11 cellular contexts compared by ENCODE assay signal in the genomic region with DNA sequence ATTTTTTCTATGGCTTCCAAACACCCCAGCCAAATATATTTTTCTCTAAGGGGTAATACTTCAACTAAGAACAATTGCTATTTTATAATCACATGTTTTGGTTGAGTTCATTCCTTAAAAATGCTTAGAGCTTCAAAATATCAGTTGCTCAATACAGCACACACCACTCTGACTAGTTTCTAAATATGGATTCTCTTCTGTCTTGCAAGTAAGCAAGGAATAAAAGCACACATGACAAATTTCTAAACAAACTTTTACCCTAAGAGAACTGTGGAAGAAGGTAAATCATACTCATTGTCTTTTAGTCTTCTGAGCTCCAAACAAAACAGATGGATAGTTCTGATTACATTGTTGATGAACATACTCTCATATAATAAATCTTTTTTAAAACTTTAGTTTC. TPM values are rescaled to one million over a fixed set of nuclear protein-coding genes. Genes with fewer than 3 reads are reported as not detected.
DNase-seq lines count a peak whose midpoint lies in the region; ATAC-seq and TF ChIP-seq lines count a peak whose summit lies in the region.
"Had no signal": no experiment of that assay in that cellular context is flagged by ENCODE, and none has a peak within 500 bp of the region (broad histone marks: within the 10 kb centered on the region; RNA-seq: fewer than 3 reads in every experiment).

No MANE protein-coding gene starts in this region.

- no peak overlapping the region for H3K4me2 ChIP-seq in IMR-90 (ENCODE audit: low read depth, low read length)

- H3K14ac ChIP-seq in IMR-90 (replicated peaks; ENCODE audit: low read depth, low read length): no peak overlapping the region

- H2BK20ac ChIP-seq in IMR-90 (ENCODE audit: low read depth, low read length): no peak overlapping the region

- peaks cover 15% of the 10 kb centered on the region for H3K36me3 ChIP-seq in IMR-90 (ENCODE audit: control insufficient read depth, insufficient read depth, low read length)
- H3K36me3 ChIP-seq in left ventricle myocardium inferior: peaks cover 4% of the 10 kb centered on the region
- H3K36me3 ChIP-seq in tibial nerve: peaks cover 0 to 13% (median 0%) of the 10 kb centered on the region in 3 donors

- H3K4me3 ChIP-seq in IMR-90 (ENCODE audit: insufficient read depth, low read depth, low read length): no peak overlapping the region
- H3K4me3 ChIP-seq in coronary artery: no peak overlapping the region
- no peak overlapping the region for H3K4me3 ChIP-seq in left ventricle myocardium inferior
- no peak overlapping the region for H3K4me3 ChIP-seq in tibial nerve

- DNase-seq in IMR-90 (peak; percentile 76), coronary artery (ENCODE audit: low spot score) (no peak), left ventricle myocardium inferior (no peak), tibial nerve (ENCODE audit: low spot score in 2 of 2) (no peak)
- DNase-seq: activated CD8-positive, alpha-beta memory T cell treated with anti-CD3 and anti-CD28 coated beads, Interleukin-2, amount 50 U/mL, for 4 hours; Kasumi-1; mesendoderm had no signal

- TF ChIP-seq POLR2A in IMR-90 (IDR thresholded peaks at IDR 0.05; ENCODE audit: low read depth, low read length) (no peak), tibial nerve (IDR thresholded peaks at IDR 0.05) (no peak)

- H4K91ac ChIP-seq in IMR-90 (ENCODE audit: insufficient read depth, low read depth, low read length): no peak overlapping the region

- dilution Hi-C loops in IMR-90 (cut with HindIII; ENCODE audit: low sequenced_read_pairs, unreplicated experiment): no loop called here

- H4K20me1 ChIP-seq in IMR-90 (ENCODE audit: insufficient read depth, low read length): no peaks in the 10 kb centered on the region

- no peak overlapping the region for H2AFZ ChIP-seq in IMR-90 (replicated peaks; ENCODE audit: low read length, poor library complexity)

- H3K4me1 ChIP-seq in IMR-90 (ENCODE audit: control insufficient read depth, insufficient read depth, low read length) (0 out of 2 replicates have a peak, but pooled peaks cover 2% of the 10 kb centered on the region), left ventricle myocardium inferior (peaks cover 66% of the 10 kb centered on the region), tibial nerve (peaks cover 0 to 66% (median 20%) of the 10 kb centered on the region in 4 donors)

- peaks cover 7% of the 10 kb centered on the region for H3K9me1 ChIP-seq in IMR-90 (ENCODE audit: insufficient read depth, low read length)

- H3K27me3 ChIP-seq in IMR-90 (ENCODE audit: control insufficient read depth, insufficient read depth, low read length): no peaks in the 10 kb centered on the region
- H3K27me3 ChIP-seq in left ventricle myocardium inferior (ENCODE audit: low read depth): no peaks in the 10 kb centered on the region
- no peaks in the 10 kb centered on the region for H3K27me3 ChIP-seq in tibial nerve

- TF ChIP-seq RAD21 in IMR-90 (IDR thresholded peaks at IDR 0.05; ENCODE audit: low read length): no peak

- H2AK5ac ChIP-seq in IMR-90 (ENCODE audit: low read depth, low read length): no peak overlapping the region

- peaks cover 35 to 36% of the 10 kb centered on the region in 2 experiments for H3K79me1 ChIP-seq in IMR-90 (ENCODE audit: low read depth in 1 of 2, low read length in 2 of 2)

- peak; percentile 65 to 77 for TF ChIP-seq EP300 in tibial nerve (IDR thresholded peaks at IDR 0.05)

- H2BK120ac ChIP-seq in IMR-90 (ENCODE audit: low read depth, low read length): no peak overlapping the region

- H3K23ac ChIP-seq in IMR-90 (ENCODE audit: low read depth, low read length): no peak overlapping the region

- H4K5ac ChIP-seq in IMR-90 (ENCODE audit: low read depth, low read length): no peak overlapping the region

- intact Hi-C loops in IMR-90 (cut with micrococcal nuclease) (no loop called here), left ventricle myocardium inferior (cut with micrococcal nuclease) (no loop called here)

- ATAC-seq in IMR-90 (ENCODE audit: low read depth): peak; percentile 60
- no peak for ATAC-seq in HG02623 (IDR thresholded peaks at IDR 0.05; ENCODE audit: unreplicated experiment)
- ATAC-seq in HG02938 (IDR thresholded peaks at IDR 0.05; ENCODE audit: unreplicated experiment): no peak
- no peak for ATAC-seq in GM18520 (IDR thresholded peaks at IDR 0.05; ENCODE audit: unreplicated experiment)

- no peak for TF ChIP-seq CTCF in IMR-90 (conservative IDR thresholded peaks at IDR 0.05; ENCODE audit: low read depth, low read length)
- no peak for TF ChIP-seq CTCF in coronary artery (IDR thresholded peaks at IDR 0.05)
- no peak for TF ChIP-seq CTCF in left ventricle myocardium inferior (IDR thresholded peaks at IDR 0.05; ENCODE audit: borderline replicate concordance)
- TF ChIP-seq CTCF in tibial nerve (IDR thresholded peaks at IDR 0.05): no peak

- H2BK15ac ChIP-seq in IMR-90 (ENCODE audit: low read depth, low read length): no peak overlapping the region

- no peak overlapping the region for H2BK5ac ChIP-seq in IMR-90 (ENCODE audit: low read depth, low read length, poor library complexity, severe bottlenecking)

- no peak overlapping the region for H4K8ac ChIP-seq in IMR-90 (ENCODE audit: low read depth in 2 of 2, low read length in 2 of 2)

- no peak overlapping the region for H2AK9ac ChIP-seq in IMR-90 (replicated peaks; ENCODE audit: low read depth, low read length, poor library complexity)

- BruUV-seq in IMR-90 (replicated peaks; lab: Mats Ljungman, UMichigan): no TSS peak

- no peak overlapping the region for H3K56ac ChIP-seq in IMR-90 (ENCODE audit: extremely low read depth, insufficient read depth, low read length)

- H3K9ac ChIP-seq in IMR-90 (ENCODE audit: low read depth, low read length): no peak overlapping the region

- H3K9me3 ChIP-seq in IMR-90 (ENCODE audit: control insufficient read depth, insufficient read depth, low read length) (no peaks in the 10 kb centered on the region), left ventricle myocardium inferior (replicated peaks) (no peaks in the 10 kb centered on the region), tibial nerve (no peaks in the 10 kb centered on the region)

- POLR2A ChIA-PET in IMR-90 (lab: Charles Lee; ENCODE audit: unreplicated experiment): no interaction called here

- CTCF ChIA-PET in IMR-90 (lab: Yijun Ruan, JAX): no interaction called here

- no peak overlapping the region for H3K18ac ChIP-seq in IMR-90 (ENCODE audit: low read depth, low read length)

- H3K27ac ChIP-seq in IMR-90 (ENCODE audit: insufficient read depth, low read length): no peak overlapping the region
- H3K27ac ChIP-seq in coronary artery: peak overlapping the region; percentile 21 to 40
- peak overlapping the region; percentile 39 for H3K27ac ChIP-seq in left ventricle myocardium inferior (replicated peaks)
- H3K27ac ChIP-seq in tibial nerve: peak overlapping the region; percentile 19 to 88 (median 60)
- H3K27ac ChIP-seq: VCaP had no signal

- in situ Hi-C loops in IMR-90 (cut with MboI; ENCODE audit: low sequenced_read_pairs): no loop called here

- no peak overlapping the region for H3K4ac ChIP-seq in IMR-90 (ENCODE audit: low read depth, low read length)

TF ChIP-seq in IMR-90, 13 proteins besides CTCF, POLR2A, EP300 and RAD21:
- TF ChIP-seq, protein P1, sequence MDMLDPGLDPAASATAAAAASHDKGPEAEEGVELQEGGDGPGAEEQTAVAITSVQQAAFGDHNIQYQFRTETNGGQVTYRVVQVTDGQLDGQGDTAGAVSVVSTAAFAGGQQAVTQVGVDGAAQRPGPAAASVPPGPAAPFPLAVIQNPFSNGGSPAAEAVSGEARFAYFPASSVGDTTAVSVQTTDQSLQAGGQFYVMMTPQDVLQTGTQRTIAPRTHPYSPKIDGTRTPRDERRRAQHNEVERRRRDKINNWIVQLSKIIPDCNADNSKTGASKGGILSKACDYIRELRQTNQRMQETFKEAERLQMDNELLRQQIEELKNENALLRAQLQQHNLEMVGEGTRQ (IDR thresholded peaks at IDR 0.05; ENCODE audit: low read depth, low read length): no peak
- TF ChIP-seq MXI1 (IDR thresholded peaks at IDR 0.05; ENCODE audit: borderline replicate concordance, low read depth, low read length) (no peak), MAFK (IDR thresholded peaks at IDR 0.05; ENCODE audit: low read depth, low read length) (peak; percentile 55), CHD1 (IDR thresholded peaks at IDR 0.05; ENCODE audit: low read depth, low read length) (no peak), MAZ (IDR thresholded peaks at IDR 0.05; ENCODE audit: borderline replicate concordance, low read depth, low read length) (no peak), BHLHE40 (IDR thresholded peaks at IDR 0.05; ENCODE audit: low read depth, low read length) (no peak), CEBPB (IDR thresholded peaks at IDR 0.05; ENCODE audit: low read depth, low read length) (peak; percentile 87), RFX5 (IDR thresholded peaks at IDR 0.05; ENCODE audit: low read depth, low read length) (no peak), FOS (IDR thresholded peaks at IDR 0.05; ENCODE audit: low read depth, low read length) (no peak), RCOR1 (IDR thresholded peaks at IDR 0.05; ENCODE audit: insufficient replicate concordance, low read length) (no peak), SMC3 (IDR thresholded peaks at IDR 0.05; ENCODE audit: low read depth, low read length) (no peak)
- TF ChIP-seq, protein P2, sequence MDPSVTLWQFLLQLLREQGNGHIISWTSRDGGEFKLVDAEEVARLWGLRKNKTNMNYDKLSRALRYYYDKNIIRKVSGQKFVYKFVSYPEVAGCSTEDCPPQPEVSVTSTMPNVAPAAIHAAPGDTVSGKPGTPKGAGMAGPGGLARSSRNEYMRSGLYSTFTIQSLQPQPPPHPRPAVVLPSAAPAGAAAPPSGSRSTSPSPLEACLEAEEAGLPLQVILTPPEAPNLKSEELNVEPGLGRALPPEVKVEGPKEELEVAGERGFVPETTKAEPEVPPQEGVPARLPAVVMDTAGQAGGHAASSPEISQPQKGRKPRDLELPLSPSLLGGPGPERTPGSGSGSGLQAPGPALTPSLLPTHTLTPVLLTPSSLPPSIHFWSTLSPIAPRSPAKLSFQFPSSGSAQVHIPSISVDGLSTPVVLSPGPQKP (IDR thresholded peaks at IDR 0.05; ENCODE audit: borderline replicate concordance, low read depth, low read length): no peak

RNA-seq across cellular contexts. Expression of a gene that starts 27.2 kb away (rescaled TPM):
- total RNA-seq in IMR-90 (2012; rRNA removed) (88.5 and 115 TPM in 2 replicates), left ventricle myocardium inferior (42.4 TPM), tibial nerve (100 to 1,000 TPM in 3 of 4 donors, 10 to 100 TPM in 1; 69.6 to 139 (median 118) TPM)
- 36.5 and 46.8 TPM in 2 replicates for polyA plus RNA-seq in IMR-90 (2012; rRNA removed)
- polyA plus RNA-seq in IMR-90 (2012; cell fraction: cytosol; rRNA removed): 7.4 and 14.9 TPM in 2 replicates
- polyA plus RNA-seq in IMR-90 (2012; cell fraction: nucleus; rRNA removed; ENCODE audit: low replicate concordance): 3.8 and 22.8 TPM in 2 replicates
